ENCODE assay signal across 1 cellular context in the genomic region with DNA sequence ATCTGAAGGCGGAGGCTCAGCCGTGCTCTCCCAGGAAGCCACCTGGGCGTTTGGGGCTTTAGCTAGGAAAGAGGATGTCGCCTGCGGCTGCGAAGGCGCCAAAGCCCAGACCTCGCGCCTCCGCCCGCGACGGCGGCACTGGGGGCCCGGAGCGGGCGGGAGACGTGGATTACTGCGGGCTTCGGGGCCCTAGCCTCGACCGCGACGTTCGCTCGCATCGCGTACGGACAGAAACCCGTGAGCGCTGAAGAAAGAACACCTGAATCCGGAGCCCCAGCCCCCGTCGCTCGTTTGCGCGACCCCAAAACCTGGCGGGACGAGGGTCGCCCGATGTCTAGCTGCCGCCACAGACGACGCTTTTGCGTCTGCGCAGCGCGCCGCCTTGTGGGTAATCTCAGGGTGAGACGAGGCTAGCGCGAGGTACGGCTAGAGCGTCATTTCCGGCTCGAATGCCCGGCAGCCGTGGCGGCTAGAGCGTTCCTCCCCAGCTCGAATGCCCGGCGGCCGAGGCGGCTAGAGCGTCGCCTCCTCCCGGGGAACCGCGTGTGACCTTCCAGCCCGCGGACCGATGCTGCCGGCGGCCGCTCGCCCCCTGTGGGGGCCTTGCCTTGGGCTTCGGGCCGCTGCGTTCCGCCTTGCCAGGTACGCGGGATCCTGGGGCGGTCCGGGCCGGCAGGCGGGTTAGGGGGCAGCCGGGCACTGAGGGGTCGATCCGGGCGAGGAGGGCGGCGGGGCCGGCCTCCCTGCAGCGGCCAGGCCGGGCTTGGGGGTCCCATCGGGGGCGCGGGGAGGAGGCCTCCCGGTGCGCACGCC.
TF ChIP-seq lines count a peak whose summit lies in the region.

A gene (plus strand): TSS at position 434 of the 813 bp plus-strand sequence. CDS start 135 bp downstream, at position 569.

TF ChIP-seq in HepG2, 621 proteins besides CTCF, POLR2A, EP300 and RAD21 (continued from another document and continues in another):
- TF ChIP-seq, protein P1, sequence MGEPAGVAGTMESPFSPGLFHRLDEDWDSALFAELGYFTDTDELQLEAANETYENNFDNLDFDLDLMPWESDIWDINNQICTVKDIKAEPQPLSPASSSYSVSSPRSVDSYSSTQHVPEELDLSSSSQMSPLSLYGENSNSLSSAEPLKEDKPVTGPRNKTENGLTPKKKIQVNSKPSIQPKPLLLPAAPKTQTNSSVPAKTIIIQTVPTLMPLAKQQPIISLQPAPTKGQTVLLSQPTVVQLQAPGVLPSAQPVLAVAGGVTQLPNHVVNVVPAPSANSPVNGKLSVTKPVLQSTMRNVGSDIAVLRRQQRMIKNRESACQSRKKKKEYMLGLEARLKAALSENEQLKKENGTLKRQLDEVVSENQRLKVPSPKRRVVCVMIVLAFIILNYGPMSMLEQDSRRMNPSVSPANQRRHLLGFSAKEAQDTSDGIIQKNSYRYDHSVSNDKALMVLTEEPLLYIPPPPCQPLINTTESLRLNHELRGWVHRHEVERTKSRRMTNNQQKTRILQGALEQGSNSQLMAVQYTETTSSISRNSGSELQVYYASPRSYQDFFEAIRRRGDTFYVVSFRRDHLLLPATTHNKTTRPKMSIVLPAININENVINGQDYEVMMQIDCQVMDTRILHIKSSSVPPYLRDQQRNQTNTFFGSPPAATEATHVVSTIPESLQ (CRISPR knock-in tag; conservative IDR thresholded peaks at IDR 0.05): no peak
- TF ChIP-seq, protein P2, sequence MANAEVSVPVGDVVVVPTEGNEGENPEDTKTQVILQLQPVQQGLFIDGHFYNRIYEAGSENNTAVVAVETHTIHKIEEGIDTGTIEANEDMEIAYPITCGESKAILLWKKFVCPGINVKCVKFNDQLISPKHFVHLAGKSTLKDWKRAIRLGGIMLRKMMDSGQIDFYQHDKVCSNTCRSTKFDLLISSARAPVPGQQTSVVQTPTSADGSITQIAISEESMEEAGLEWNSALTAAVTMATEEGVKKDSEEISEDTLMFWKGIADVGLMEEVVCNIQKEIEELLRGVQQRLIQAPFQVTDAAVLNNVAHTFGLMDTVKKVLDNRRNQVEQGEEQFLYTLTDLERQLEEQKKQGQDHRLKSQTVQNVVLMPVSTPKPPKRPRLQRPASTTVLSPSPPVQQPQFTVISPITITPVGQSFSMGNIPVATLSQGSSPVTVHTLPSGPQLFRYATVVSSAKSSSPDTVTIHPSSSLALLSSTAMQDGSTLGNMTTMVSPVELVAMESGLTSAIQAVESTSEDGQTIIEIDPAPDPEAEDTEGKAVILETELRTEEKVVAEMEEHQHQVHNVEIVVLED (CRISPR knock-in tag; IDR thresholded peaks at IDR 0.05; ENCODE audit: borderline replicate concordance): peak; percentile 94
- TF ChIP-seq KLF13 (CRISPR knock-in tag; IDR thresholded peaks at IDR 0.05) (no peak), ZBTB42 (CRISPR knock-in tag; IDR thresholded peaks at IDR 0.05) (peak; percentile 66; the same call in 1 of the 2 replicates), KMT2B (CRISPR knock-in tag; IDR thresholded peaks at IDR 0.05) (peak; percentile 95), KMT2A (CRISPR knock-in tag; IDR thresholded peaks at IDR 0.05) (peak; percentile 99), ARHGAP35 (CRISPR knock-in tag; IDR thresholded peaks at IDR 0.05; ENCODE audit: borderline replicate concordance) (peak; percentile 96), STAT5B (CRISPR knock-in tag; IDR thresholded peaks at IDR 0.05) (peak; percentile 96), MYC (CRISPR knock-in tag; IDR thresholded peaks at IDR 0.05; ENCODE audit: borderline replicate concordance) (peak; percentile 100), ZNF260 (CRISPR knock-in tag; IDR thresholded peaks at IDR 0.05; ENCODE audit: borderline replicate concordance, low read depth) (no peak), ZNF766 (CRISPR knock-in tag; IDR thresholded peaks at IDR 0.05; ENCODE audit: borderline replicate concordance) (peak; percentile 52; the same call in 1 of the 2 replicates), ZKSCAN8 (CRISPR knock-in tag; IDR thresholded peaks at IDR 0.05; ENCODE audit: borderline replicate concordance) (no peak; the same call in 1 of the 2 replicates), WIZ (CRISPR knock-in tag; IDR thresholded peaks at IDR 0.05) (peak; percentile 83; the same call in 1 of the 2 replicates), ZNF550 (CRISPR knock-in tag; IDR thresholded peaks at IDR 0.05; ENCODE audit: borderline replicate concordance) (peak; percentile 66; the same call in 1 of the 2 replicates), ZNF510 (CRISPR knock-in tag; IDR thresholded peaks at IDR 0.05; ENCODE audit: low read depth) (peak; percentile 86), HCFC1 (IDR thresholded peaks at IDR 0.05; ENCODE audit: low read depth, low read length) (peak; percentile 75), BCL6 (CRISPR knock-in tag; IDR thresholded peaks at IDR 0.05) (peak; percentile 71; the same call in 1 of the 2 replicates), ZNF10 (CRISPR knock-in tag; IDR thresholded peaks at IDR 0.05; ENCODE audit: borderline replicate concordance, low read depth) (no peak), ZBTB38 (CRISPR knock-in tag; IDR thresholded peaks at IDR 0.05) (peak; percentile 96), POGZ (CRISPR knock-in tag; IDR thresholded peaks at IDR 0.05) (peak; percentile 93), FOSL2 (CRISPR knock-in tag; IDR thresholded peaks at IDR 0.05) (peak; percentile 70), HDAC1 (CRISPR knock-in tag; IDR thresholded peaks at IDR 0.05) (peak; percentile 99), ZNF33B (CRISPR knock-in tag; IDR thresholded peaks at IDR 0.05) (peak; percentile 51; the same call in 1 of the 2 replicates), ZSCAN22 (CRISPR knock-in tag; IDR thresholded peaks at IDR 0.05) (peak; percentile 46; the same call in 1 of the 2 replicates), SRSF4 (IDR thresholded peaks at IDR 0.05; ENCODE audit: low read depth, low read length, poor library complexity, severe bottlenecking) (peak; percentile 67), JUND (CRISPR knock-in tag; IDR thresholded peaks at IDR 0.05) (peak; percentile 76), ZNF34 (CRISPR knock-in tag; IDR thresholded peaks at IDR 0.05; ENCODE audit: borderline replicate concordance) (peak; percentile 93), ASH2L (IDR thresholded peaks at IDR 0.05; ENCODE audit: insufficient read length, low read depth, low read length) (peak; percentile 78), ZNF619 (CRISPR knock-in tag; IDR thresholded peaks at IDR 0.05) (peak; percentile 98), ZNF317 (CRISPR knock-in tag; IDR thresholded peaks at IDR 0.05) (peak; percentile 12; the same call in 1 of the 2 replicates), ZNF607 (CRISPR knock-in tag; IDR thresholded peaks at IDR 0.05; ENCODE audit: borderline replicate concordance) (peak; percentile 94), SRY (CRISPR knock-in tag; IDR thresholded peaks at IDR 0.05) (peak; percentile 87; the same call in 1 of the 2 replicates), ETV6 (CRISPR knock-in tag; conservative IDR thresholded peaks at IDR 0.05) (peak; percentile 75; the same call in 1 of the 2 replicates), SIN3B (IDR thresholded peaks at IDR 0.05; ENCODE audit: low read length) (peak; percentile 60; the same call in 1 of the 2 replicates), ZNF431 (CRISPR knock-in tag; IDR thresholded peaks at IDR 0.05; ENCODE audit: borderline replicate concordance, low read depth) (peak; percentile 84), SRSF9 (IDR thresholded peaks at IDR 0.05; ENCODE audit: borderline replicate concordance, insufficient read depth, low read depth, low read length, poor library complexity, severe bottlenecking) (no peak), SOX5 (CRISPR knock-in tag; IDR thresholded peaks at IDR 0.05; ENCODE audit: borderline replicate concordance) (peak; percentile 58), SRSF1 (optimal IDR thresholded peaks at IDR 0.05; ENCODE audit: low read depth, low read length) (peak; percentile 71), RARG (CRISPR knock-in tag; IDR thresholded peaks at IDR 0.05; ENCODE audit: low read depth) (peak; percentile 96), NCOA1 (CRISPR knock-in tag; IDR thresholded peaks at IDR 0.05) (peak; percentile 83; the same call in 1 of the 2 replicates)
- TF ChIP-seq, protein P3, sequence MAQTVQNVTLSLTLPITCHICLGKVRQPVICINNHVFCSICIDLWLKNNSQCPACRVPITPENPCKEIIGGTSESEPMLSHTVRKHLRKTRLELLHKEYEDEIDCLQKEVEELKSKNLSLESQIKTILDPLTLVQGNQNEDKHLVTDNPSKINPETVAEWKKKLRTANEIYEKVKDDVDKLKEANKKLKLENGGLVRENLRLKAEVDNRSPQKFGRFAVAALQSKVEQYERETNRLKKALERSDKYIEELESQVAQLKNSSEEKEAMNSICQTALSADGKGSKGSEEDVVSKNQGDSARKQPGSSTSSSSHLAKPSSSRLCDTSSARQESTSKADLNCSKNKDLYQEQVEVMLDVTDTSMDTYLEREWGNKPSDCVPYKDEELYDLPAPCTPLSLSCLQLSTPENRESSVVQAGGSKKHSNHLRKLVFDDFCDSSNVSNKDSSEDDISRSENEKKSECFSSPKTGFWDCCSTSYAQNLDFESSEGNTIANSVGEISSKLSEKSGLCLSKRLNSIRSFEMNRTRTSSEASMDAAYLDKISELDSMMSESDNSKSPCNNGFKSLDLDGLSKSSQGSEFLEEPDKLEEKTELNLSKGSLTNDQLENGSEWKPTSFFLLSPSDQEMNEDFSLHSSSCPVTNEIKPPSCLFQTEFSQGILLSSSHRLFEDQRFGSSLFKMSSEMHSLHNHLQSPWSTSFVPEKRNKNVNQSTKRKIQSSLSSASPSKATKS (CRISPR knock-in tag; IDR thresholded peaks at IDR 0.05): no peak
- TF ChIP-seq, protein P4, sequence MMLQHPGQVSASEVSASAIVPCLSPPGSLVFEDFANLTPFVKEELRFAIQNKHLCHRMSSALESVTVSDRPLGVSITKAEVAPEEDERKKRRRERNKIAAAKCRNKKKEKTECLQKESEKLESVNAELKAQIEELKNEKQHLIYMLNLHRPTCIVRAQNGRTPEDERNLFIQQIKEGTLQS (CRISPR knock-in tag; IDR thresholded peaks at IDR 0.05): peak; percentile 69; the same call in 1 of the 2 replicates
- TF ChIP-seq, protein P5, sequence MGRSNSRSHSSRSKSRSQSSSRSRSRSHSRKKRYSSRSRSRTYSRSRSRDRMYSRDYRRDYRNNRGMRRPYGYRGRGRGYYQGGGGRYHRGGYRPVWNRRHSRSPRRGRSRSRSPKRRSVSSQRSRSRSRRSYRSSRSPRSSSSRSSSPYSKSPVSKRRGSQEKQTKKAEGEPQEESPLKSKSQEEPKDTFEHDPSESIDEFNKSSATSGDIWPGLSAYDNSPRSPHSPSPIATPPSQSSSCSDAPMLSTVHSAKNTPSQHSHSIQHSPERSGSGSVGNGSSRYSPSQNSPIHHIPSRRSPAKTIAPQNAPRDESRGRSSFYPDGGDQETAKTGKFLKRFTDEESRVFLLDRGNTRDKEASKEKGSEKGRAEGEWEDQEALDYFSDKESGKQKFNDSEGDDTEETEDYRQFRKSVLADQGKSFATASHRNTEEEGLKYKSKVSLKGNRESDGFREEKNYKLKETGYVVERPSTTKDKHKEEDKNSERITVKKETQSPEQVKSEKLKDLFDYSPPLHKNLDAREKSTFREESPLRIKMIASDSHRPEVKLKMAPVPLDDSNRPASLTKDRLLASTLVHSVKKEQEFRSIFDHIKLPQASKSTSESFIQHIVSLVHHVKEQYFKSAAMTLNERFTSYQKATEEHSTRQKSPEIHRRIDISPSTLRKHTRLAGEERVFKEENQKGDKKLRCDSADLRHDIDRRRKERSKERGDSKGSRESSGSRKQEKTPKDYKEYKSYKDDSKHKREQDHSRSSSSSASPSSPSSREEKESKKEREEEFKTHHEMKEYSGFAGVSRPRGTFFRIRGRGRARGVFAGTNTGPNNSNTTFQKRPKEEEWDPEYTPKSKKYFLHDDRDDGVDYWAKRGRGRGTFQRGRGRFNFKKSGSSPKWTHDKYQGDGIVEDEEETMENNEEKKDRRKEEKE (IDR thresholded peaks at IDR 0.05): no peak
- TF ChIP-seq, protein P6, sequence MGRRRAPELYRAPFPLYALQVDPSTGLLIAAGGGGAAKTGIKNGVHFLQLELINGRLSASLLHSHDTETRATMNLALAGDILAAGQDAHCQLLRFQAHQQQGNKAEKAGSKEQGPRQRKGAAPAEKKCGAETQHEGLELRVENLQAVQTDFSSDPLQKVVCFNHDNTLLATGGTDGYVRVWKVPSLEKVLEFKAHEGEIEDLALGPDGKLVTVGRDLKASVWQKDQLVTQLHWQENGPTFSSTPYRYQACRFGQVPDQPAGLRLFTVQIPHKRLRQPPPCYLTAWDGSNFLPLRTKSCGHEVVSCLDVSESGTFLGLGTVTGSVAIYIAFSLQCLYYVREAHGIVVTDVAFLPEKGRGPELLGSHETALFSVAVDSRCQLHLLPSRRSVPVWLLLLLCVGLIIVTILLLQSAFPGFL (CRISPR knock-in tag; IDR thresholded peaks at IDR 0.05): peak; percentile 58; the same call in 1 of the 2 replicates
- TF ChIP-seq, protein P7, sequence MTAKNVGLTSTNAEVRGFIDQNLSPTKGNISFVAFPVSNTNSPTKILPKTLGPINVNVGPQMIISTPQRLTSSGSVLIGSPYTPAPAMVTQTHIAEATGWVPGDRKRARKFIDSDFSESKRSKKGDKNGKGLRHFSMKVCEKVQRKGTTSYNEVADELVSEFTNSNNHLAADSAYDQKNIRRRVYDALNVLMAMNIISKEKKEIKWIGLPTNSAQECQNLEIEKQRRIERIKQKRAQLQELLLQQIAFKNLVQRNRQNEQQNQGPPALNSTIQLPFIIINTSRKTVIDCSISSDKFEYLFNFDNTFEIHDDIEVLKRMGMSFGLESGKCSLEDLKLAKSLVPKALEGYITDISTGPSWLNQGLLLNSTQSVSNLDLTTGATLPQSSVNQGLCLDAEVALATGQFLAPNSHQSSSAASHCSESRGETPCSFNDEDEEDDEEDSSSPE (CRISPR knock-in tag; IDR thresholded peaks at IDR 0.05): peak; percentile 93
- TF ChIP-seq, protein P8, sequence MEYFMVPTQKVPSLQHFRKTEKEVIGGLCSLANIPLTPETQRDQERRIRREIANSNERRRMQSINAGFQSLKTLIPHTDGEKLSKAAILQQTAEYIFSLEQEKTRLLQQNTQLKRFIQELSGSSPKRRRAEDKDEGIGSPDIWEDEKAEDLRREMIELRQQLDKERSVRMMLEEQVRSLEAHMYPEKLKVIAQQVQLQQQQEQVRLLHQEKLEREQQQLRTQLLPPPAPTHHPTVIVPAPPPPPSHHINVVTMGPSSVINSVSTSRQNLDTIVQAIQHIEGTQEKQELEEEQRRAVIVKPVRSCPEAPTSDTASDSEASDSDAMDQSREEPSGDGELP (IDR thresholded peaks at IDR 0.05; ENCODE audit: borderline replicate concordance, low read depth): peak; percentile 29; the same call in 1 of the 2 replicates
- TF ChIP-seq, protein P9, sequence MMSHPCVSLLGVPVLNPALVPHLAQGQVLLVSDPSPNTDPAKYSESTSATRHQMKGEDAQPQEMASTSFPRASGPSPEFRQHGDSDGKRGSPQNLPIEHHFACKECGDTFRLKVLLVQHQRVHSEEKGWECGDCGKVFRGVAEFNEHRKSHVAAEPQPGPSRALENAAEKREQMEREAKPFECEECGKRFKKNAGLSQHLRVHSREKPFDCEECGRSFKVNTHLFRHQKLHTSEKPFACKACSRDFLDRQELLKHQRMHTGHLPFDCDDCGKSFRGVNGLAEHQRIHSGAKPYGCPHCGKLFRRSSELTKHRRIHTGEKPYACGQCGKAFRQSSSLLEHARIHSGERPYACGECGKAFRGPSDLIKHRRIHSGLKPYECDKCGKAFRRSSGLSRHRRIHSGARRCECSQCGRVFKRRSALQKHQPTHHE (CRISPR knock-in tag; IDR thresholded peaks at IDR 0.05; ENCODE audit: borderline replicate concordance): 0 out of 2 replicates have a peak, but pooled peaks have one; percentile 93
